In genomic region chr7:128916643-128916915, GRCh38 we compare ENCODE assay signal across 25 cellular contexts. TPM values are rescaled to one million over a fixed set of nuclear protein-coding genes. Genes with fewer than 3 reads are reported as not detected.
DNase-seq lines count a peak whose midpoint lies in the region; ATAC-seq and TF ChIP-seq lines count a peak whose summit lies in the region.
"Had no signal": no experiment of that assay in that cellular context is flagged by ENCODE, and none has a peak within 500 bp of the region (broad histone marks: within the 10 kb centered on the region; RNA-seq: fewer than 3 reads in every experiment).

No MANE protein-coding gene starts in this region.

- H3K36me3 ChIP-seq in Peyer's patch (no peaks in the 10 kb centered on the region), aorta (ENCODE audit: control insufficient read depth in 1 of 2, insufficient read depth in 2 of 2, low read length in 1 of 2) (no peaks in the 10 kb centered on the region), prostate gland (no peaks in the 10 kb centered on the region)
- H3K36me3 ChIP-seq: HAP-1, MG63, SJSA1 had no signal

- H3K27me3 ChIP-seq in Peyer's patch (peaks cover 0 to 3% of the 10 kb centered on the region in 2 donors), aorta (ENCODE audit: control insufficient read depth in 1 of 2, insufficient read depth in 2 of 2, low read length in 1 of 2) (no peaks in the 10 kb centered on the region), prostate gland (replicated peaks; ENCODE audit: insufficient read depth) (peaks cover 13% of the 10 kb centered on the region)
- H3K27me3 ChIP-seq: MG63 had no signal

- H3K36me3 Mint-ChIP-seq in naive B cell, result no peaks in the 10 kb centered on the region
- H3K36me3 Mint-ChIP-seq: CD4-positive, CD25-positive, alpha-beta regulatory T cell had no signal

- H3K27me3 Mint-ChIP-seq in naive B cell, result peaks cover 16 to 34% (median 32%) of the 10 kb centered on the region in 3 donors

- H3K27ac Mint-ChIP-seq in naive B cell, result peak overlapping the region in 1 of 6 donors; percentile 27
- H3K27ac Mint-ChIP-seq: CD4-positive, CD25-positive, alpha-beta regulatory T cell; HFFc6 had no signal

- H3K9me3 ChIP-seq in Peyer's patch, result no peaks in the 10 kb centered on the region
- no peaks in the 10 kb centered on the region for H3K9me3 ChIP-seq in aorta (ENCODE audit: control insufficient read depth, low read length)
- no peaks in the 10 kb centered on the region for H3K9me3 ChIP-seq in prostate gland
- H3K9me3 ChIP-seq: HAP-1, MG63, SJSA1 had no signal

- no peak for ATAC-seq in naive B cell (ENCODE audit: low read depth in 2 of 2)
- no peak for ATAC-seq in aorta (ENCODE audit: low FRiP score)

- H3K27ac ChIP-seq in Peyer's patch, result no peak overlapping the region
- no peak overlapping the region for H3K27ac ChIP-seq in aorta (ENCODE audit: low read depth in 1 of 2, low read length in 2 of 2)
- H3K27ac ChIP-seq in prostate gland, result no peak overlapping the region
- H3K27ac ChIP-seq: PC-9, SJSA1 had no signal

- 93% methylated on average over 7 of the region's 7 CpGs for WGBS in aorta, 2 donors
- WGBS in prostate gland, result 98% methylated on average over 7 of the region's 7 CpGs

- H3K9me3 Mint-ChIP-seq in naive B cell, result no peaks in the 10 kb centered on the region
- H3K9me3 Mint-ChIP-seq: HFFc6 had no signal

- no peak for TF ChIP-seq CTCF in Peyer's patch (IDR thresholded peaks at IDR 0.05)
- TF ChIP-seq CTCF in prostate gland (IDR thresholded peaks at IDR 0.05), result no peak

- no peak overlapping the region for H3K4me3 ChIP-seq in Peyer's patch
- no peak overlapping the region for H3K4me3 ChIP-seq in aorta (ENCODE audit: low read length in 2 of 2)
- no peak overlapping the region for H3K4me3 ChIP-seq in prostate gland
- H3K4me3 ChIP-seq: HAP-1, MG63, PC-9, SJSA1 had no signal

- H3K4me3 Mint-ChIP-seq in naive B cell, result peak overlapping the region; percentile 20 to 81 (median 62)
- H3K4me3 Mint-ChIP-seq: HFFc6 had no signal

- H3K4me1 ChIP-seq in Peyer's patch (peaks cover 0 to 10% (median 3%) of the 10 kb centered on the region in 4 donors), aorta (ENCODE audit: control insufficient read depth in 1 of 2, insufficient read depth in 2 of 2, low read length in 2 of 2) (no peaks in the 10 kb centered on the region), prostate gland (replicated peaks) (no peaks in the 10 kb centered on the region)
- H3K4me1 ChIP-seq: HAP-1, SJSA1 had no signal

- peak; percentile 34 for DNase-seq in activated effector memory CD4-positive, alpha-beta T cell treated with anti-CD3 and anti-CD28 coated beads, Interleukin-2, amount 50 U/mL, for 16 hours
- DNase-seq in activated effector memory CD4-positive, alpha-beta T cell treated with Interleukin-2 at 50 U/mL for 16 hours, result no peak
- DNase-seq in Peyer's patch, result peak in 2 of 3 donors; percentile 21 to 34
- DNase-seq in naive B cell, result no peak
- no peak for DNase-seq in aorta
- no peak for DNase-seq in D341Med (ENCODE audit: low spot score)
- DNase-seq in prostate gland (ENCODE audit: low spot score), result no peak
- DNase-seq: ACHN; CD4-positive, CD25-positive, alpha-beta regulatory T cell; HFFc6; KG1; MG63; NCI-H1105 treated with DMSO at 0.1 percent for 48 hours; NCI-H146; NCI-H1930; NCI-H2107; NCI-H524 treated with DMSO at 0.1 percent for 48 hours; NCI-H774; NK-92 treated with Interleukin-12 subunit alpha and Interleukin-12 subunit beta, amount 100 ng/mL, for 24 hours; PC-9; Right ventricle myocardium superior; RPMI8226 had no signal

- H3K4me1 Mint-ChIP-seq in naive B cell, result peaks cover 12 to 24% (median 12%) of the 10 kb centered on the region in 3 donors

- intact Hi-C loops in aorta (cut with DNase I), result no loop called here
- intact Hi-C loops in prostate gland (cut with DNase I), result no loop called here

- no peak for TF ChIP-seq POLR2A in Peyer's patch (IDR thresholded peaks at IDR 0.05)
- no peak for TF ChIP-seq POLR2A in prostate gland (IDR thresholded peaks at IDR 0.05)

RNA-seq across cellular contexts. Expression of gene KCP, which starts 6.1 kb away (rescaled TPM):
- total RNA-seq in Peyer's patch (10 to 100 TPM in 1 of 4 donors, 1 to 10 TPM in 3; 3.3 to 14.1 (median 6.7) TPM), aorta (1 to 10 TPM; 2.1 to 6.1 TPM), prostate gland (under 1 TPM in 1 of 2 donors, not detected in 1; 0.45 TPM)
- polyA plus RNA-seq in naive B cell (ENCODE audit: low read depth in 6 of 6) (under 1 TPM in 4 of 6 donors, not detected in 2; 0.29 to 0.78 (median 0.37) TPM), aorta (under 1 TPM in 1 of 2 donors, not detected in 1; 0.15 TPM)
- total RNA-seq: SJSA1 had no signal
- polyA plus RNA-seq: BJ had no signal

RNA-seq across cellular contexts. Expression of gene IRF5, which starts 21.1 kb away (rescaled TPM):
- total RNA-seq in Peyer's patch (10 to 100 TPM; 16.9 to 27.1 (median 21.7) TPM), aorta (10 to 100 TPM in 1 of 2 donors, 1 to 10 TPM in 1; 9.6 to 15.5 TPM), prostate gland (10 to 100 TPM in 1 of 2 donors, 1 to 10 TPM in 1; 6.0 to 10.6 TPM)
- polyA plus RNA-seq in naive B cell (ENCODE audit: low read depth in 6 of 6) (10 to 100 TPM; 54.4 to 78.0 (median 58.5) TPM), aorta (1 to 10 TPM; 4.0 to 7.8 TPM)

RNA-seq across cellular contexts. Expression of gene ATP6V1F, which starts 53.9 kb away (rescaled TPM):
- total RNA-seq in Peyer's patch, result 10 to 100 TPM; 71.3 to 88.3 (median 84.6) TPM
- 100 to 1,000 TPM; 341 to 599 (median 381) TPM for polyA plus RNA-seq in naive B cell (ENCODE audit: low read depth in 6 of 6)
- total RNA-seq in aorta, result 10 to 100 TPM; 83.7 to 84.8 TPM
- 100 to 1,000 TPM; 120 to 270 TPM for polyA plus RNA-seq in aorta
- 100 to 1,000 TPM; 116 to 118 TPM for total RNA-seq in prostate gland

Comparison
In these comparisons a context has a peak if more than half of its experiments do, and no peak if none do; other contexts are left out.
1. DNase-seq: peak in activated effector memory CD4-positive, alpha-beta T cell treated with anti-CD3 and anti-CD28 coated beads, Interleukin-2, amount 50 U/mL, for 16 hours (single experiment) and Peyer's patch (2 of 3); none in activated effector memory CD4-positive, alpha-beta T cell treated with Interleukin-2 at 50 U/mL for 16 hours (single experiment), naive B cell (single experiment), aorta (0 of 2), D341Med (single experiment) and prostate gland (single experiment).